12 cellular contexts compared by ENCODE assay signal in genomic region chr12:109951136-109951535, GRCh38. TPM values are rescaled to one million over a fixed set of nuclear protein-coding genes. Genes with fewer than 3 reads are reported as not detected.
DNase-seq lines count a peak whose midpoint lies in the region; ATAC-seq, FAIRE-seq and TF ChIP-seq lines count a peak whose summit lies in the region.
"Had no signal": no experiment of that assay in that cellular context is flagged by ENCODE, and none has a peak within 500 bp of the region (broad histone marks: within the 10 kb centered on the region; RNA-seq: fewer than 3 reads in every experiment).

No MANE protein-coding gene starts in this region.

- H3K36me3 Mint-ChIP-seq in CD4-positive, alpha-beta T cell (ENCODE audit: low read depth): peaks cover 94% of the 10 kb centered on the region
- H3K36me3 Mint-ChIP-seq in progenitor cell of endocrine pancreas (ENCODE audit: insufficient read depth): peaks cover 36% of the 10 kb centered on the region

- no peaks in the 10 kb centered on the region for H3K27me3 ChIP-seq in CD4-positive, alpha-beta T cell (ENCODE audit: control insufficient read depth, insufficient read depth, low read length)
- H3K27me3 ChIP-seq in osteoblast (ENCODE audit: insufficient read depth, low read length): no peaks in the 10 kb centered on the region

- no peak overlapping the region for H3K4me3 ChIP-seq in epithelial cell of proximal tubule (ENCODE audit: low read depth, low read length)
- peak overlapping the region; percentile 34 for H3K4me3 ChIP-seq in osteoblast (ENCODE audit: insufficient read depth, low read length)
- H3K4me3 ChIP-seq: prostate gland had no signal

- FAIRE-seq in RCC 7860 (lab: Jason Lieb, UNC): peak; percentile 98

- H3K36me3 ChIP-seq in osteoblast (ENCODE audit: insufficient read depth, low read length): peaks cover 45% of the 10 kb centered on the region

- H3K27ac ChIP-seq in CD4-positive, alpha-beta T cell (ENCODE audit: low read depth, low read length): no peak overlapping the region
- H3K27ac ChIP-seq in osteoblast (ENCODE audit: low read depth, low read length): peak overlapping the region; percentile 97

- peak overlapping the region; percentile 68 for H3K27ac Mint-ChIP-seq in CD4-positive, alpha-beta T cell
- no peak overlapping the region for H3K27ac Mint-ChIP-seq in progenitor cell of endocrine pancreas

- H3K9me3 Mint-ChIP-seq in CD4-positive, alpha-beta T cell: no peaks in the 10 kb centered on the region
- no peaks in the 10 kb centered on the region for H3K9me3 Mint-ChIP-seq in progenitor cell of endocrine pancreas (ENCODE audit: low read depth)
- H3K9me3 Mint-ChIP-seq: activated naive CD4-positive, alpha-beta T cell treated with anti-CD3 and anti-CD28 coated beads, Interleukin-2, amount 50 U/mL, for 24 hours had no signal

- peaks cover 31% of the 10 kb centered on the region for H3K4me1 Mint-ChIP-seq in CD4-positive, alpha-beta T cell (ENCODE audit: low read depth)
- peaks cover 24% of the 10 kb centered on the region for H3K4me1 Mint-ChIP-seq in progenitor cell of endocrine pancreas (ENCODE audit: low read depth)

- intact Hi-C loops in CD4-positive, alpha-beta T cell (cut with DNase I, micrococcal nuclease): no loop called here

- H3K4me3 Mint-ChIP-seq in CD4-positive, alpha-beta T cell: no peak overlapping the region
- H3K4me3 Mint-ChIP-seq in progenitor cell of endocrine pancreas (ENCODE audit: low read depth): no peak overlapping the region
- H3K4me3 Mint-ChIP-seq: activated naive CD4-positive, alpha-beta T cell treated with anti-CD3 and anti-CD28 coated beads, Interleukin-2, amount 50 U/mL, for 24 hours had no signal

- ATAC-seq in CD4-positive, alpha-beta T cell (ENCODE audit: poor library complexity): no peak
- no peak for ATAC-seq in HG02884 (IDR thresholded peaks at IDR 0.05; ENCODE audit: unreplicated experiment)
- no peak for ATAC-seq in HG03442 (IDR thresholded peaks at IDR 0.05; ENCODE audit: unreplicated experiment)

- H3K4me2 ChIP-seq in osteoblast (ENCODE audit: insufficient read depth, low read length): peak overlapping the region; percentile 69

- CTCF ChIA-PET in CD4-positive, alpha-beta T cell (lab: Charles Lee): no interaction called here

- TF ChIP-seq CTCF in CD4-positive, alpha-beta T cell (IDR thresholded peaks at IDR 0.05): no peak
- TF ChIP-seq CTCF in epithelial cell of proximal tubule (conservative IDR thresholded peaks at IDR 0.05; ENCODE audit: low read depth, low read length): no peak
- no peak for TF ChIP-seq CTCF in osteoblast (IDR thresholded peaks at IDR 0.05; ENCODE audit: extremely low read depth, low read depth, low read length)
- no peak for TF ChIP-seq CTCF in progenitor cell of endocrine pancreas (IDR thresholded peaks at IDR 0.05; ENCODE audit: unreplicated experiment)

- H3K27me3 Mint-ChIP-seq in CD4-positive, alpha-beta T cell: no peaks in the 10 kb centered on the region
- no peaks in the 10 kb centered on the region for H3K27me3 Mint-ChIP-seq in progenitor cell of endocrine pancreas
- H3K27me3 Mint-ChIP-seq: activated naive CD4-positive, alpha-beta T cell treated with anti-CD3 and anti-CD28 coated beads, Interleukin-2, amount 50 U/mL, for 24 hours had no signal

- H2AFZ ChIP-seq in osteoblast (ENCODE audit: low read length): no peak overlapping the region

- H3K9me3 ChIP-seq in CD4-positive, alpha-beta T cell (ENCODE audit: control insufficient read depth, low read length): no peaks in the 10 kb centered on the region
- H3K9me3 ChIP-seq in osteoblast (ENCODE audit: low read depth, low read length): no peaks in the 10 kb centered on the region
- H3K9me3 ChIP-seq: prostate gland had no signal

- H3K4me1 ChIP-seq in osteoblast (ENCODE audit: insufficient read depth, low read length): peaks cover 68% of the 10 kb centered on the region
- H3K4me1 ChIP-seq: prostate gland had no signal

- H4K20me1 ChIP-seq in osteoblast (ENCODE audit: insufficient read depth, low read length): no peaks in the 10 kb centered on the region

- peaks cover 10% of the 10 kb centered on the region for H3K79me2 ChIP-seq in osteoblast (ENCODE audit: insufficient read depth, low read length)

- POLR2A ChIA-PET in CD4-positive, alpha-beta T cell (lab: Charles Lee): interaction anchor here (0.6 kb wide), 1 partner anchor 60 kb away, joined by 6 read pairs; no protein-coding TSS in a partner anchor

- no peak for DNase-seq in CD4-positive, alpha-beta T cell
- DNase-seq in RCC 7860 (ENCODE audit: low spot score) (peak; percentile 96), epithelial cell of proximal tubule (ENCODE audit: low read depth) (peak; percentile 97), osteoblast (ENCODE audit: insufficient read length, low spot score, missing footprints) (peak; percentile 84), progenitor cell of endocrine pancreas (ENCODE audit: low spot score, unreplicated experiment) (no peak), Kasumi-1 (lab: John Stamatoyannopoulos, UW) (no peak)
- DNase-seq: DMS79; NK-92 treated with Interleukin-12 subunit alpha and Interleukin-12 subunit beta, amount 100 ng/mL, for 24 hours had no signal

RNA-seq across cellular contexts. Expression of gene GIT2, which starts 45.0 kb away (rescaled TPM):
- total RNA-seq in CD4-positive, alpha-beta T cell: 10 to 100 TPM; 68.6 to 70.7 TPM
- total RNA-seq in epithelial cell of proximal tubule (19.2 and 20.1 TPM in 2 replicates), osteoblast (43.4 and 45.4 TPM in 2 replicates), progenitor cell of endocrine pancreas (37.5 and 40.7 TPM in 2 replicates)

RNA-seq across cellular contexts. Expression of gene ANKRD13A, which starts 48.1 kb away (rescaled TPM):
- 10 to 100 TPM; 51.6 to 52.3 TPM for total RNA-seq in CD4-positive, alpha-beta T cell
- 43.8 and 96.1 TPM in 2 replicates for total RNA-seq in epithelial cell of proximal tubule
- 94.1 and 113 TPM in 2 replicates for total RNA-seq in osteoblast
- 36.0 and 38.0 TPM in 2 replicates for total RNA-seq in progenitor cell of endocrine pancreas

RNA-seq across cellular contexts. Expression of gene TCHP, which starts 51.1 kb away (rescaled TPM):
- total RNA-seq in CD4-positive, alpha-beta T cell: 10 to 100 TPM; 13.2 to 13.6 TPM
- total RNA-seq in epithelial cell of proximal tubule (20.0 and 37.5 TPM in 2 replicates), osteoblast (7.7 and 8.7 TPM in 2 replicates), progenitor cell of endocrine pancreas (19.3 and 20.6 TPM in 2 replicates)

Comparison
In these comparisons a context has a peak if more than half of its experiments do, and no peak if none do; other contexts are left out.
1. DNase-seq: peak in RCC 7860 (single experiment), epithelial cell of proximal tubule (single experiment) and osteoblast (single experiment); none in CD4-positive, alpha-beta T cell (0 of 10), progenitor cell of endocrine pancreas (single experiment) and Kasumi-1 (0 of 2).